Comparison of ENCODE assay signal across 8 cellular contexts in the genomic region with DNA sequence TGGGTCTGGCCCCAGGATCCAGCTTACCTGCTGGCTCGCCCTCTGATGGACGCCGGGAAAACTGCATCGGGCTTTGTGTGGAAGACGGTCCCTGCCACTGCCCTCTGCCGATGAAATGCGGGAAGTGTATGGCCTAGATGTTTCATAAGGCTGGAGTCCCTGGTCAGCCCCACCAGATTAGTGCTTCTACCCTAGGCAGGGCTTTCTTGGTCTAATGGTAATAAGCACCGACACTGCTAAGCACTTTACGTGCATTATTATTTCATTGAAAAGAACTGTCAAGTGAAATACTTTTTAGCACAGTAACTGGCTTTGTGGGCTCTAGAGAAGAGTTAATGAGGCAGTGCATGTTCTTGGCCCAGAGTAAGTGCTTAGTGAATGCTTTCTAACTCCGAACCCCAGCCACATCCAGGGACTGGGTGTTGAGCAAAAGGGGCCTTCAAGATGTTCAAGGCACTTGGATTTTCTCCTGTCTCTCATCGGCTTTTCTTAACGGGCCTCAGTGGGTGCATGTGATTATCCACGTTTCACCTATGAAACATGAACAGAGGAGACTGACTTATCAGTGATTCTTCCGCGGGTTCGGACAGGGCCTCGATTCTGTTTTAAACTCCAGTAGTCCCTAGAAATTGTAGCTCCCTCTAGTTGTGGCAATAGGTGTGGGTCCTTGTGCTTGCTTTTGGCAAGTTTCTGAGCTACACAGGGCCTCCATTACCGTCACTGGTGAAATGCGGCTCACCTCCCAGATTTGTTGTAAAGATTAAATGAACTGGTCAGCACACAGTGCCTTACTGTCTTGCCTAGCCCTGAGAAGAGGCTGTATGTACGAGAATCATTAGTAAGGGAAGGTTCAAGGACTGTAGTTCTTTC. TPM values are rescaled to one million over a fixed set of nuclear protein-coding genes. Genes with fewer than 3 reads are reported as not detected.
A peak's percentile ranks its signal among the peaks of the same experiment; 100 is the strongest.
DNase-seq lines count a peak whose midpoint lies in the region; ATAC-seq and TF ChIP-seq lines count a peak whose summit lies in the region.

No MANE protein-coding gene starts in this region.

- no peaks in the 10 kb centered on the region for H3K27me3 Mint-ChIP-seq in activated T-helper 2 cell treated with anti-CD3 and anti-CD28 coated beads, Interferon-gamma antibody, Interleukin-2, Interleukin-4, amounts not matched to agents 10 μg/mL and 5 μg/mL and 100 μg/mL, durations not matched to agents 14 hours and 24 hours and 36 hours (ENCODE audit: low read depth)
- H3K27me3 Mint-ChIP-seq in stimulated activated naive CD8-positive, alpha-beta T cell treated with anti-CD3 and anti-CD28 coated beads, Interleukin-15, amount 100 ng/mL, for 72 hours, result no peaks in the 10 kb centered on the region

- intact Hi-C loops in activated T-helper 2 cell treated with anti-CD3 and anti-CD28 coated beads, Interferon-gamma antibody, Interleukin-2, Interleukin-4, amounts not matched to agents 10 μg/mL and 5 μg/mL and 100 μg/mL, durations not matched to agents 14 hours and 24 hours and 36 hours (cut with micrococcal nuclease), result loop anchor here (1.0 to 5.0 kb wide), 2 partner anchors 23 to 33 kb away; a partner anchor contains a TSS

- CTCF ChIA-PET in RWPE1 (lab: Yijun Ruan, JAX), result interaction anchor here (0.6 to 14.3 kb wide), 10 partner anchors 11 to 189 kb away, joined by 3 to 249 read pairs (median 6); a partner anchor contains a TSS

- peaks cover 6% of the 10 kb centered on the region for H3K4me1 ChIP-seq in MM.1S (ENCODE audit: low read length)

- peak; percentile 55 for ATAC-seq in GM21737 (IDR thresholded peaks at IDR 0.05; ENCODE audit: unreplicated experiment)
- peak; percentile 85 for ATAC-seq in stimulated activated naive CD8-positive, alpha-beta T cell treated with anti-CD3 and anti-CD28 coated beads, Interleukin-15, amount 100 ng/mL, for 72 hours

- POLR2A ChIA-PET in RWPE1 (lab: Yijun Ruan, JAX; ENCODE audit: low non-redundant PET), result interaction anchor here (2.7 kb wide), 1 partner anchor 23 kb away, joined by 22 read pairs; a partner anchor contains a TSS

- H3K9ac ChIP-seq in MM.1S (ENCODE audit: low read length) (no peak overlapping the region), neural cell (ENCODE audit: low read length) (peak overlapping the region; percentile 56)

- H3K36me3 ChIP-seq in MM.1S (replicated peaks; ENCODE audit: insufficient read depth, low read length) (no peaks in the 10 kb centered on the region), neural cell (ENCODE audit: insufficient read depth, low read length) (peaks cover 22% of the 10 kb centered on the region)

- TF ChIP-seq CTCF in MM.1S (IDR thresholded peaks at IDR 0.05; ENCODE audit: low read length), result peak; percentile 100
- peak; percentile 99 for TF ChIP-seq CTCF in RWPE1 (conservative IDR thresholded peaks at IDR 0.05; ENCODE audit: low read depth)
- peak; percentile 14 for TF ChIP-seq CTCF in fibroblast of pulmonary artery (IDR thresholded peaks at IDR 0.05; ENCODE audit: low read length, missing control alignments)
- peak; percentile 100 for TF ChIP-seq CTCF in neural cell (IDR thresholded peaks at IDR 0.05; ENCODE audit: poor library complexity, severe bottlenecking)

- H3K4me3 Mint-ChIP-seq in activated T-helper 2 cell treated with anti-CD3 and anti-CD28 coated beads, Interferon-gamma antibody, Interleukin-2, Interleukin-4, amounts not matched to agents 10 μg/mL and 5 μg/mL and 100 μg/mL, durations not matched to agents 14 hours and 24 hours and 36 hours (ENCODE audit: low read depth), result no peak overlapping the region
- H3K4me3 Mint-ChIP-seq in stimulated activated naive CD8-positive, alpha-beta T cell treated with anti-CD3 and anti-CD28 coated beads, Interleukin-15, amount 100 ng/mL, for 72 hours, result peak overlapping the region; percentile 33 to 54

- peaks cover 65% of the 10 kb centered on the region for H3K36me3 Mint-ChIP-seq in activated T-helper 2 cell treated with anti-CD3 and anti-CD28 coated beads, Interferon-gamma antibody, Interleukin-2, Interleukin-4, amounts not matched to agents 10 μg/mL and 5 μg/mL and 100 μg/mL, durations not matched to agents 14 hours and 24 hours and 36 hours (ENCODE audit: low read depth)

- no peaks in the 10 kb centered on the region for H3K9me3 ChIP-seq in MM.1S (replicated peaks; ENCODE audit: insufficient read depth, low read length)
- H3K9me3 ChIP-seq in neural cell (ENCODE audit: low read length), result no peaks in the 10 kb centered on the region

- H2AFZ ChIP-seq in MM.1S (ENCODE audit: low read length) (no peak overlapping the region), neural cell (ENCODE audit: low read depth, low read length) (no peak overlapping the region)

- peaks cover 4% of the 10 kb centered on the region; the same call in 1 of the 2 replicates for H3F3A ChIP-seq in MM.1S (ENCODE audit: insufficient read depth, low read length)
- H3F3A ChIP-seq in neural cell (ENCODE audit: insufficient read depth, low read length, poor library complexity, severe bottlenecking), result peaks cover 4% of the 10 kb centered on the region

- no peak overlapping the region for H3K27ac Mint-ChIP-seq in activated T-helper 2 cell treated with anti-CD3 and anti-CD28 coated beads, Interferon-gamma antibody, Interleukin-2, Interleukin-4, amounts not matched to agents 10 μg/mL and 5 μg/mL and 100 μg/mL, durations not matched to agents 14 hours and 24 hours and 36 hours
- peak overlapping the region in 1 of 2 donors; percentile 55 for H3K27ac Mint-ChIP-seq in stimulated activated naive CD8-positive, alpha-beta T cell treated with anti-CD3 and anti-CD28 coated beads, Interleukin-15, amount 100 ng/mL, for 72 hours

- TF ChIP-seq RAD21 in neural cell (conservative IDR thresholded peaks at IDR 0.05), result peak; percentile 75

- H3K27me3 ChIP-seq in MM.1S (replicated peaks; ENCODE audit: insufficient read depth, low read length) (no peaks in the 10 kb centered on the region), neural cell (ENCODE audit: insufficient read depth, low read depth, low read length) (no peaks in the 10 kb centered on the region)

- H3K4me3 ChIP-seq in MM.1S (ENCODE audit: low read length), result no peak overlapping the region
- H3K4me3 ChIP-seq in fibroblast of pulmonary artery (replicated peaks; ENCODE audit: low read depth, low read length), result no peak overlapping the region
- peak overlapping the region; percentile 39 for H3K4me3 ChIP-seq in neural cell (ENCODE audit: low read length)

- H3K9me2 ChIP-seq in MM.1S (replicated peaks; ENCODE audit: insufficient read depth, low read length) (no peaks in the 10 kb centered on the region), neural cell (ENCODE audit: insufficient read depth, low read length) (no peaks in the 10 kb centered on the region)

- H4K20me1 ChIP-seq in MM.1S (ENCODE audit: insufficient read depth, low read length), result no peaks in the 10 kb centered on the region
- peaks cover 28% of the 10 kb centered on the region for H4K20me1 ChIP-seq in neural cell (ENCODE audit: insufficient read depth)

- H3K27ac ChIP-seq in MM.1S (ENCODE audit: low read length) (no peak overlapping the region), RWPE1 (peak overlapping the region; percentile 100), neural cell (ENCODE audit: low read length) (peak overlapping the region; percentile 59)

- DNase-seq in DMS153 (lab: John Stamatoyannopoulos, UW) (peak; percentile 87), MM.1S (peak; percentile 89), RWPE1 (ENCODE audit: low spot score) (peak; percentile 69), fibroblast of pulmonary artery (ENCODE audit: low read depth) (peak; percentile 95)
- peak; percentile 82 for DNase-seq in activated T-helper 2 cell treated with anti-CD3 and anti-CD28 coated beads, Interferon-gamma antibody, Interleukin-2, Interleukin-4, amounts not matched to agents 10 μg/mL and 5 μg/mL and 100 μg/mL, durations not matched to agents 14 hours and 24 hours and 36 hours (ENCODE audit: low spot score)
- peak; percentile 88 for DNase-seq in stimulated activated naive CD8-positive, alpha-beta T cell treated with anti-CD3 and anti-CD28 coated beads, Interleukin-15, amount 100 ng/mL, for 72 hours

- H3K79me2 ChIP-seq in MM.1S (ENCODE audit: low read length) (peaks cover 26% of the 10 kb centered on the region), neural cell (replicated peaks; ENCODE audit: insufficient read depth, low read length) (peaks cover 28% of the 10 kb centered on the region)

- no peaks in the 10 kb centered on the region for H3K9me3 Mint-ChIP-seq in activated T-helper 2 cell treated with anti-CD3 and anti-CD28 coated beads, Interferon-gamma antibody, Interleukin-2, Interleukin-4, amounts not matched to agents 10 μg/mL and 5 μg/mL and 100 μg/mL, durations not matched to agents 14 hours and 24 hours and 36 hours
- H3K9me3 Mint-ChIP-seq in stimulated activated naive CD8-positive, alpha-beta T cell treated with anti-CD3 and anti-CD28 coated beads, Interleukin-15, amount 100 ng/mL, for 72 hours, result no peaks in the 10 kb centered on the region

- H3K4me1 Mint-ChIP-seq in activated T-helper 2 cell treated with anti-CD3 and anti-CD28 coated beads, Interferon-gamma antibody, Interleukin-2, Interleukin-4, amounts not matched to agents 10 μg/mL and 5 μg/mL and 100 μg/mL, durations not matched to agents 14 hours and 24 hours and 36 hours (ENCODE audit: low read depth), result peaks cover 11% of the 10 kb centered on the region
- peaks cover 43% of the 10 kb centered on the region for H3K4me1 Mint-ChIP-seq in stimulated activated naive CD8-positive, alpha-beta T cell treated with anti-CD3 and anti-CD28 coated beads, Interleukin-15, amount 100 ng/mL, for 72 hours

- peak; percentile 26 for TF ChIP-seq EP300 in neural cell (conservative IDR thresholded peaks at IDR 0.05; ENCODE audit: poor library complexity, severe bottlenecking)

- H3K4me2 ChIP-seq in MM.1S (ENCODE audit: low read depth, low read length) (no peak overlapping the region), neural cell (ENCODE audit: low read length) (no peak overlapping the region)

RNA-seq across cellular contexts. Expression of a gene that starts 6.6 kb away (rescaled TPM):
- total RNA-seq in activated T-helper 2 cell treated with anti-CD3 and anti-CD28 coated beads, Interferon-gamma antibody, Interleukin-2, Interleukin-4, amounts not matched to agents 10 μg/mL and 5 μg/mL and 100 μg/mL, durations not matched to agents 14 hours and 24 hours and 36 hours, result 125 and 129 TPM in 2 replicates
- 139 and 146 TPM in 2 replicates for polyA plus RNA-seq in neural cell
- 75.7 and 99.8 TPM in 2 replicates for polyA minus RNA-seq in neural cell

RNA-seq across cellular contexts. Expression of a gene that starts 21.8 kb away (rescaled TPM):
- 3.6 and 4.2 TPM in 2 replicates for total RNA-seq in activated T-helper 2 cell treated with anti-CD3 and anti-CD28 coated beads, Interferon-gamma antibody, Interleukin-2, Interleukin-4, amounts not matched to agents 10 μg/mL and 5 μg/mL and 100 μg/mL, durations not matched to agents 14 hours and 24 hours and 36 hours
- polyA plus RNA-seq in neural cell, result 1.5 and 2.0 TPM in 2 replicates
- polyA minus RNA-seq in neural cell, result 0.24 and 0.93 TPM in 2 replicates

RNA-seq across cellular contexts. Expression of a gene that starts 24.4 kb away (rescaled TPM):
- total RNA-seq in activated T-helper 2 cell treated with anti-CD3 and anti-CD28 coated beads, Interferon-gamma antibody, Interleukin-2, Interleukin-4, amounts not matched to agents 10 μg/mL and 5 μg/mL and 100 μg/mL, durations not matched to agents 14 hours and 24 hours and 36 hours, result 8.0 and 8.2 TPM in 2 replicates
- polyA plus RNA-seq in neural cell, result not detected in 2 replicates
- polyA minus RNA-seq in neural cell, result not detected in 2 replicates

RNA-seq across cellular contexts. Expression of a gene that starts 30.6 kb away (rescaled TPM):
- 1,712 and 1,733 TPM in 2 replicates for total RNA-seq in activated T-helper 2 cell treated with anti-CD3 and anti-CD28 coated beads, Interferon-gamma antibody, Interleukin-2, Interleukin-4, amounts not matched to agents 10 μg/mL and 5 μg/mL and 100 μg/mL, durations not matched to agents 14 hours and 24 hours and 36 hours
- polyA plus RNA-seq in neural cell, result 292 and 297 TPM in 2 replicates
- polyA minus RNA-seq in neural cell, result 108 and 122 TPM in 2 replicates

RNA-seq across cellular contexts. Expression of a gene that starts 32.7 kb away (rescaled TPM):
- 19.4 and 21.5 TPM in 2 replicates for total RNA-seq in activated T-helper 2 cell treated with anti-CD3 and anti-CD28 coated beads, Interferon-gamma antibody, Interleukin-2, Interleukin-4, amounts not matched to agents 10 μg/mL and 5 μg/mL and 100 μg/mL, durations not matched to agents 14 hours and 24 hours and 36 hours
- polyA plus RNA-seq in neural cell, result 3.4 and 9.3 TPM in 2 replicates
- polyA minus RNA-seq in neural cell, result 1.7 and 2.4 TPM in 2 replicates

Comparison
In these comparisons a context has a peak if more than half of its experiments do, and no peak if none do; other contexts are left out.
1. CTCF ChIP-seq: peak in every context shown above with its lines; median percentile 100 in MM.1S; 100 in neural cell; 99 in RWPE1; 14 in fibroblast of pulmonary artery.